25 cellular contexts compared by ENCODE assay signal in the genomic region with DNA sequence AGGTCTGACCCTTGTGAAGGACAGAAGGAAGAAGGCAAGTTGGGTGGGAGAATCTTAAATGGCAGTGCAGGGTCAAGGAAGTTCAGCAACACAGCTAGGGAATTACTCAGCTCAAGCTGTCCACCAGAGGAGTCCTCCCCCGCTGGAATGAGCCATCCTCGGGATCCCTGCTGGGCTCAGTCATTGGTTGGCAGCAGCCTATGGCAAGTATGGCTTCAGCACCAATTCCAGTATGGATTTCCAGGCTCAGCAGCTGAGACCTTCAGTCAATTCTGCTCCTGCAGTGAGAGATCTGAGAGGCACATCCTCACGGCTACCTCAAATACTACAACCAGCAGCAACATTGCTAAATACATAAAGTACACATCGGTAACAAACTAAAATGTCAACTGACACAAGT.
"Had no signal": no experiment of that assay in that cellular context is flagged by ENCODE, and none has a peak within 500 bp of the region (broad histone marks: within the 10 kb centered on the region; RNA-seq: fewer than 3 reads in every experiment).

No MANE protein-coding gene starts in this region.

- H3K9me3 Mint-ChIP-seq: effector memory CD8-positive, alpha-beta T cell; neural progenitor cell had no signal

- H3K9ac ChIP-seq: neural progenitor cell, parathyroid adenoma had no signal

- H3K4me3 ChIP-seq: gastroesophageal sphincter, heart left ventricle, left lung, neural progenitor cell, right lobe of liver, thyroid gland had no signal

- DNase-seq: cortex of kidney; effector memory CD8-positive, alpha-beta T cell; foreskin keratinocyte; heart left ventricle; hippocampal formation; left cardiac atrium; left lung; mesenchymal stem cell; midbrain; naive thymus-derived CD4-positive, alpha-beta T cell; right lobe of liver; small intestine; stimulated activated CD4-positive, alpha-beta T cell treated with anti-CD3 and anti-CD28 coated beads, Interleukin-15, amount 100 ng/mL, for 24 hours; stimulated activated CD4-positive, alpha-beta T cell treated with anti-CD3 and anti-CD28 coated beads, Interleukin-2, amount 100 ng/mL, for 48 hours; stimulated activated CD8-positive, alpha-beta memory T cell treated with anti-CD3 and anti-CD28 coated beads, Interleukin-4, amount 100 ng/mL, for 48 hours; stimulated activated naive CD4-positive, alpha-beta T cell; stimulated activated naive CD8-positive, alpha-beta T cell treated with anti-CD3 and anti-CD28 coated beads, Interleukin-15, amount 100 ng/mL, for 72 hours; thyroid gland; trophoblast cell had no signal

- H3K9me3 ChIP-seq: heart left ventricle, left lung, right lobe of liver, thyroid gland had no signal

- FAIRE-seq: islet of Langerhans, small intestine had no signal

- H3K36me3 Mint-ChIP-seq: naive thymus-derived CD4-positive, alpha-beta T cell; neural progenitor cell had no signal

- H3K36me3 ChIP-seq: gastroesophageal sphincter, heart left ventricle, left lung, neural progenitor cell, right lobe of liver, thyroid gland had no signal

- H3K27ac Mint-ChIP-seq: effector memory CD8-positive, alpha-beta T cell; nephron; neural progenitor cell; progenitor cell of endocrine pancreas; stimulated activated naive CD8-positive, alpha-beta T cell treated with anti-CD3 and anti-CD28 coated beads, Interleukin-15, amount 100 ng/mL, for 72 hours had no signal

- ATAC-seq: effector memory CD8-positive, alpha-beta T cell; foreskin keratinocyte; gastroesophageal sphincter; heart left ventricle; left cardiac atrium; left lung; naive thymus-derived CD4-positive, alpha-beta T cell; stimulated activated naive CD8-positive, alpha-beta T cell treated with anti-CD3 and anti-CD28 coated beads, Interleukin-15, amount 100 ng/mL, for 72 hours had no signal

- H3K27me3 ChIP-seq: foreskin keratinocyte, gastroesophageal sphincter, heart left ventricle, left lung, neural progenitor cell, right lobe of liver, thyroid gland had no signal

- H3K4me1 ChIP-seq: foreskin keratinocyte, gastroesophageal sphincter, left lung, neural progenitor cell, parathyroid adenoma, thyroid gland had no signal

- H3K4me2 ChIP-seq: neural progenitor cell had no signal

- H3K27ac ChIP-seq: foreskin keratinocyte, gastroesophageal sphincter, heart left ventricle, left lung, neural progenitor cell, parathyroid adenoma, thyroid gland had no signal

- H3K79me2 ChIP-seq: parathyroid adenoma had no signal
